Comparison of ENCODE assay signal across 15 cellular contexts in genomic region chr14:67167420-67168109, GRCh38. TPM values are rescaled to one million over a fixed set of nuclear protein-coding genes. Genes with fewer than 3 reads are reported as not detected.
A peak's percentile ranks its signal among the peaks of the same experiment; 100 is the strongest.
DNase-seq lines count a peak whose midpoint lies in the region; ATAC-seq, FAIRE-seq and TF ChIP-seq lines count a peak whose summit lies in the region.
"Had no signal": no experiment of that assay in that cellular context is flagged by ENCODE, and none has a peak within 500 bp of the region (broad histone marks: within the 10 kb centered on the region; RNA-seq: fewer than 3 reads in every experiment).

No MANE protein-coding gene starts in this region.

- H3K4me1 Mint-ChIP-seq in WTC11: 0 out of 2 replicates have a peak, but pooled peaks cover 7% of the 10 kb centered on the region
- H3K4me1 Mint-ChIP-seq: stimulated activated memory B cell treated with anti-CD40 and anti-IgM and Interleukin-4, amounts not matched to agents 10 μg/mL and 1 μg/mL and 100 μg/mL, for 72 hours had no signal

- CTCF ChIA-PET in A673 (lab: Charles Lee) (interaction anchor here (4.5 kb wide), 1 partner anchor 118 kb away, joined by 44 read pairs; no protein-coding TSS in a partner anchor), WTC11 (lab: Charles Lee) (interaction anchor here (1.8 to 4.4 kb wide), 3 partner anchors 118 to 192 kb away, joined by 6 to 59 read pairs (median 15); partner anchors contain the start of genes ATP6V1D and EIF2S1)

- intact Hi-C loops in A673 (cut with micrococcal nuclease; ENCODE audit: unreplicated experiment): loop anchor here (1.0 to 5.0 kb wide), 5 partner anchors 73 to 405 kb away; partner anchors contain the start of genes EIF2S1 and PALS1

- no peaks in the 10 kb centered on the region for H3K9me3 ChIP-seq in A673 (ENCODE audit: low read depth, low read length, poor library complexity, severe bottlenecking)
- H3K9me3 ChIP-seq: upper lobe of right lung had no signal

- no peak for TF ChIP-seq POLR2A in GM12892 (IDR thresholded peaks at IDR 0.05; ENCODE audit: low read depth, low read length)

- H3K4me3 ChIP-seq in A673 (ENCODE audit: low read depth, low read length, poor library complexity, severe bottlenecking) (peak overlapping the region; percentile 1), kidney epithelial cell (ENCODE audit: low read depth, low read length) (no peak overlapping the region)
- H3K4me3 ChIP-seq: upper lobe of right lung had no signal

- no peaks in the 10 kb centered on the region for H3K36me3 ChIP-seq in A673 (ENCODE audit: insufficient read depth, low read length, poor library complexity, severe bottlenecking)
- peaks cover 1% of the 10 kb centered on the region for H3K36me3 ChIP-seq in kidney epithelial cell (ENCODE audit: control insufficient read depth, insufficient read depth, low read length)

- BruUV-seq in A673 (replicated peaks; lab: Mats Ljungman, UMichigan): TSS peak; percentile 73

- H3K27ac ChIP-seq in A673 (ENCODE audit: low read depth, low read length, poor library complexity, severe bottlenecking): peak overlapping the region; percentile 60
- H3K27ac ChIP-seq: upper lobe of right lung had no signal

- H3K36me3 Mint-ChIP-seq in WTC11: no peaks in the 10 kb centered on the region

- POLR2A ChIA-PET in A673 (lab: Charles Lee; ENCODE audit: low non-redundant PET) (no interaction called here), WTC11 (lab: Charles Lee) (no interaction called here)

- TF ChIP-seq CTCF in A673 (conservative IDR thresholded peaks at IDR 0.05; ENCODE audit: low read depth, low read length) (no peak), WTC11 (IDR thresholded peaks at IDR 0.05) (no peak), kidney epithelial cell (IDR thresholded peaks at IDR 0.05; ENCODE audit: insufficient read depth, low read length, poor library complexity, severe bottlenecking) (no peak)

- peak; percentile 97 for FAIRE-seq in HTR-8/SVneo (lab: Jason Lieb, UNC)
- no peak for FAIRE-seq in frontal cortex (lab: Jason Lieb, UNC)
- no peak for FAIRE-seq in GM12892 (lab: Jason Lieb, UNC)

- DNase-seq in A673 (ENCODE audit: low spot score): no peak
- DNase-seq in HTR-8/SVneo (ENCODE audit: insufficient read length, low spot score): peak; percentile 73
- DNase-seq in WTC11 (ENCODE audit: low spot score): no peak
- DNase-seq in kidney epithelial cell (ENCODE audit: low read depth): peak; percentile 23
- DNase-seq in frontal cortex (ENCODE audit: low spot score in 2 of 2): no peak
- no peak for DNase-seq in GM12892 (ENCODE audit: insufficient read length)
- no peak for DNase-seq in NCI-H1092 treated with DMSO at 0.1 percent for 48 hours (lab: John Stamatoyannopoulos, UW)
- DNase-seq in Ammon's horn (ENCODE audit: low spot score): no peak
- DNase-seq: aorta, NCI-H146, occipital lobe, upper lobe of right lung had no signal

- no peaks in the 10 kb centered on the region for H3K9me3 Mint-ChIP-seq in WTC11

- peak; percentile 57 for ATAC-seq in WTC11
- ATAC-seq: stimulated activated memory B cell treated with anti-CD40 and anti-IgM and Interleukin-4, amounts not matched to agents 10 μg/mL and 1 μg/mL and 100 μg/mL, for 72 hours; upper lobe of right lung had no signal

- no peak overlapping the region for H3K4me3 Mint-ChIP-seq in WTC11
- H3K4me3 Mint-ChIP-seq: dendritic cell treated with granulocyte-macrophage colony-stimulating factor and Interleukin-4, amounts not matched to agents 40 ng/mL and 50 ng/mL, for 4 days; stimulated activated memory B cell treated with anti-CD40 and anti-IgM and Interleukin-4, amounts not matched to agents 10 μg/mL and 1 μg/mL and 100 μg/mL, for 72 hours had no signal

- H3K27me3 ChIP-seq in A673 (replicated peaks; ENCODE audit: insufficient read depth, low read depth, low read length, poor library complexity): no peaks in the 10 kb centered on the region
- H3K27me3 ChIP-seq in kidney epithelial cell (ENCODE audit: control insufficient read depth, insufficient read depth, low read length): no peaks in the 10 kb centered on the region
- H3K27me3 ChIP-seq: upper lobe of right lung had no signal

- no peaks in the 10 kb centered on the region for H3K27me3 Mint-ChIP-seq in WTC11 (ENCODE audit: low read depth)
- H3K27me3 Mint-ChIP-seq: dendritic cell treated with granulocyte-macrophage colony-stimulating factor and Interleukin-4, amounts not matched to agents 40 ng/mL and 50 ng/mL, for 4 days; stimulated activated memory B cell treated with anti-CD40 and anti-IgM and Interleukin-4, amounts not matched to agents 10 μg/mL and 1 μg/mL and 100 μg/mL, for 72 hours had no signal

- peaks cover 47% of the 10 kb centered on the region for H3K4me1 ChIP-seq in A673 (ENCODE audit: insufficient read depth, low read length, poor library complexity, severe bottlenecking)
- H3K4me1 ChIP-seq: upper lobe of right lung had no signal

- H3K27ac Mint-ChIP-seq in WTC11: no peak overlapping the region
- H3K27ac Mint-ChIP-seq: dendritic cell treated with granulocyte-macrophage colony-stimulating factor and Interleukin-4, amounts not matched to agents 40 ng/mL and 50 ng/mL, for 4 days; stimulated activated memory B cell treated with anti-CD40 and anti-IgM and Interleukin-4, amounts not matched to agents 10 μg/mL and 1 μg/mL and 100 μg/mL, for 72 hours had no signal

TF ChIP-seq in WTC11, 78 proteins besides CTCF, POLR2A, EP300 and RAD21:
- TF ChIP-seq PRRX2 (CRISPR knock-in tag; IDR thresholded peaks at IDR 0.05) (no peak), ZNF423 (CRISPR knock-in tag; IDR thresholded peaks at IDR 0.05) (no peak), ZNF121 (CRISPR knock-in tag; IDR thresholded peaks at IDR 0.05) (no peak), ZBTB21 (CRISPR knock-in tag; IDR thresholded peaks at IDR 0.05; ENCODE audit: borderline replicate concordance) (no peak), CREM (CRISPR knock-in tag; IDR thresholded peaks at IDR 0.05) (no peak)
TF ChIP-seq in WTC11: peak in this region for 0.

RNA-seq across cellular contexts. Expression of gene GARIN2, which starts 21.7 kb away (rescaled TPM):
- total RNA-seq in A673 (2021): 0.24 and 0.39 TPM in 2 replicates
- total RNA-seq in WTC11 (2021): not detected in 3 replicates
- not detected in 2 replicates for total RNA-seq in kidney epithelial cell
- 1.2 TPM for total RNA-seq in frontal cortex
- polyA plus RNA-seq in GM12892 (2012; ENCODE audit: missing spikeins): 0.45 TPM
- total RNA-seq: NCI-H460 had no signal

Comparison
In these comparisons a context has a peak if more than half of its experiments do, and no peak if none do; other contexts are left out.
1. DNase-seq: peak in HTR-8/SVneo (single experiment) and kidney epithelial cell (single experiment); none in A673 (single experiment), WTC11 (single experiment), frontal cortex (0 of 2), GM12892 (single experiment), NCI-H1092 treated with DMSO at 0.1 percent for 48 hours (single experiment) and Ammon's horn (single experiment).